In the genomic region with DNA sequence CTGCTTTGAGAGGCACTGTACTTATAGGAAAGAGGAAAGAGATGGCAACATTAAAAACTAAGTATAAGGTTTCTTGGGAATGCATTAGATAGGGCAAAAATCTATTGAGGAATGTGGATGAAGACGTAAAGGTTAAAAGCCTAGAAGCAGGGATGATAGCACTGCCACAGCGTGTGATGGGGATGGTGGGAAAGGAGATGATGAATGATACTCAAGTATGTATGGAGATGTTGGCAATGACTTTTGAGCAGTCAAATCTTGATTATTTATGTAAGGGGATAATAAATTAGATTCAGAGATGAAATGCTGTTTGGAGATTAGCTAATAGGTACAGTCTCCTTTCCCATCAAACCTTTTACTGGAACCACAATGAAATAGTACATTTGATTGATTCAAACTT, we compare ENCODE assay signal across 30 cellular contexts.
"Had no signal": no experiment of that assay in that cellular context is flagged by ENCODE, and none has a peak within 500 bp of the region (broad histone marks: within the 10 kb centered on the region; RNA-seq: fewer than 3 reads in every experiment).

No MANE protein-coding gene starts in this region.

- H3K36me3 ChIP-seq: neutrophil, ovary, right lobe of liver, sigmoid colon, stomach, thoracic aorta, thyroid gland, tibial nerve, upper lobe of left lung, vagina had no signal

- FAIRE-seq: small intestine, urothelium cell line had no signal

- H2AFZ ChIP-seq: parathyroid adenoma had no signal

- H3K4me3 Mint-ChIP-seq: natural killer cell treated with Interleukin-12 subunit alpha and Interleukin-12 subunit beta and Interleukin-15 and Interleukin-18, amount 100 ng/mL, for 72 hours; nephron progenitor cell; neural crest cell; stimulated activated effector memory CD8-positive, alpha-beta T cell treated with anti-CD3 and anti-CD28 coated beads, Interleukin-12 subunit alpha, Interleukin-12 subunit beta, amount 100 ng/mL, for 72 hours; stimulated activated naive B cell treated with anti-CD40 and anti-IgM and Interleukin-4, amounts not matched to agents 10 μg/mL and 1 μg/mL and 100 μg/mL, for 72 hours; stimulated activated naive CD8-positive, alpha-beta T cell treated with anti-CD3 and anti-CD28 coated beads, Interleukin-15, Interleukin-2, amounts not matched to agents 100 ng/mL and 50 ng/mL, for 24 hours had no signal

- H3K36me3 Mint-ChIP-seq: stimulated activated effector memory CD8-positive, alpha-beta T cell treated with anti-CD3 and anti-CD28 coated beads, Interleukin-12 subunit alpha, Interleukin-12 subunit beta, amount 100 ng/mL, for 72 hours; stimulated activated naive B cell treated with anti-CD40 and anti-IgM and Interleukin-4, amounts not matched to agents 10 μg/mL and 1 μg/mL and 100 μg/mL, for 72 hours had no signal

- H3K9me3 ChIP-seq: neutrophil, ovary, right lobe of liver, thoracic aorta, thyroid gland, vagina had no signal

- DNase-seq: nephron progenitor cell; nucleus accumbens; ovary; posterior cingulate gyrus; psoas muscle; right cardiac atrium; right lobe of liver; sigmoid colon; small intestine; stimulated activated CD4-positive, alpha-beta T cell treated with anti-CD3 and anti-CD28 coated beads, Interleukin-15, amount 100 ng/mL, for 24 hours; stimulated activated CD4-positive, alpha-beta T cell treated with anti-CD3 and anti-CD28 coated beads, Interleukin-2, amount 100 ng/mL, for 24 hours; stimulated activated CD4-positive, alpha-beta T cell treated with anti-CD3 and anti-CD28 coated beads, Interleukin-2, amount 100 ng/mL, for 48 hours; stimulated activated CD4-positive, alpha-beta T cell treated with anti-CD3 and anti-CD28 coated beads, Interleukin-4, amount 100 ng/mL, for 24 hours; stimulated activated naive B cell treated with anti-CD40 and anti-IgM and Interleukin-4, amounts not matched to agents 10 μg/mL and 1 μg/mL and 100 μg/mL, for 72 hours; stimulated activated naive CD4-positive, alpha-beta T cell treated with Interleukin-2 at 50 U/mL for 16 hours; stomach; thyroid gland; trophoblast cell; upper lobe of left lung had no signal

- H3K27me3 ChIP-seq: neutrophil, ovary, right lobe of liver, sigmoid colon, stomach, thyroid gland, tibial nerve, upper lobe of left lung, vagina had no signal

- H3K27me3 Mint-ChIP-seq: natural killer cell treated with Interleukin-12 subunit alpha and Interleukin-12 subunit beta and Interleukin-15 and Interleukin-18, amount 100 ng/mL, for 72 hours; progenitor cell of endocrine pancreas; stimulated activated naive B cell treated with anti-CD40 and anti-IgM and Interleukin-4, amounts not matched to agents 10 μg/mL and 1 μg/mL and 100 μg/mL, for 72 hours; stimulated activated naive CD8-positive, alpha-beta T cell treated with anti-CD3 and anti-CD28 coated beads, Interleukin-15, Interleukin-2, amounts not matched to agents 100 ng/mL and 50 ng/mL, for 24 hours had no signal

- H3K4me1 ChIP-seq: parathyroid adenoma, psoas muscle, right lobe of liver, sigmoid colon, stomach, thyroid gland, tibial nerve, upper lobe of left lung, vagina had no signal

- ATAC-seq: natural killer cell treated with Interleukin-12 subunit alpha and Interleukin-12 subunit beta and Interleukin-15 and Interleukin-18, amount 100 ng/mL, for 72 hours; psoas muscle; right cardiac atrium; right lobe of liver; stimulated activated effector memory CD8-positive, alpha-beta T cell treated with anti-CD3 and anti-CD28 coated beads, Interleukin-12 subunit alpha, Interleukin-12 subunit beta, amount 100 ng/mL, for 72 hours; stimulated activated naive B cell treated with anti-CD40 and anti-IgM and Interleukin-4, amounts not matched to agents 10 μg/mL and 1 μg/mL and 100 μg/mL, for 72 hours had no signal

- H3K4me3 ChIP-seq: ovary, psoas muscle, right lobe of liver, sigmoid colon, stomach, thoracic aorta, thyroid gland, tibial nerve, upper lobe of left lung, vagina had no signal

- H3K27ac Mint-ChIP-seq: natural killer cell treated with Interleukin-12 subunit alpha and Interleukin-12 subunit beta and Interleukin-15 and Interleukin-18, amount 100 ng/mL, for 72 hours; nephron progenitor cell; progenitor cell of endocrine pancreas; stimulated activated effector memory CD8-positive, alpha-beta T cell treated with anti-CD3 and anti-CD28 coated beads, Interleukin-12 subunit alpha, Interleukin-12 subunit beta, amount 100 ng/mL, for 72 hours; stimulated activated naive B cell treated with anti-CD40 and anti-IgM and Interleukin-4, amounts not matched to agents 10 μg/mL and 1 μg/mL and 100 μg/mL, for 72 hours; stimulated activated naive CD8-positive, alpha-beta T cell treated with anti-CD3 and anti-CD28 coated beads, Interleukin-15, Interleukin-2, amounts not matched to agents 100 ng/mL and 50 ng/mL, for 24 hours had no signal

- H3K79me2 ChIP-seq: parathyroid adenoma had no signal

- H3K9ac ChIP-seq: parathyroid adenoma had no signal

- H3K27ac ChIP-seq: neutrophil, ovary, parathyroid adenoma, psoas muscle, right lobe of liver, sigmoid colon, stomach, thoracic aorta, thyroid gland, tibial nerve, upper lobe of left lung, vagina had no signal

- H3K4me1 Mint-ChIP-seq: nephron progenitor cell; neural crest cell; stimulated activated effector memory CD8-positive, alpha-beta T cell treated with anti-CD3 and anti-CD28 coated beads, Interleukin-12 subunit alpha, Interleukin-12 subunit beta, amount 100 ng/mL, for 72 hours; stimulated activated naive B cell treated with anti-CD40 and anti-IgM and Interleukin-4, amounts not matched to agents 10 μg/mL and 1 μg/mL and 100 μg/mL, for 72 hours had no signal
